8 cellular contexts compared by ENCODE assay signal in the genomic region with DNA sequence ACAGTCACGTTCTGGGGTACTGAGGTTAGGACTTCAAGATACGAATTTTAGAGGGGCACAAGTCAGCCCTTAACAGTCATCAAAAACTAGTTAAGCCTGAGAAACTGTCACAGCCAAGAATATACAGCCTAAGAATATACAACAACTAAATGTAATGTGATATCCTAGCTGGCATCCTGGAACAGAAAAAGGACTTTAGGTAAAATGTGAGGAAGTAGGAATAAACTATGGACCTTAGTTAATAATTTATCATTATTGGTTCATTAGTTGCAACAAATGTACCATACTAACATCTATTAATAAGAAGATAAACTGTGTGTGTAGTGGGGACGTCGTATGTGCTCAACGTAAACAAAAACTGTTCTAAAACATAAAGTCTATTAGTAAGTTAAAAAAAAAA. TPM values are rescaled to one million over a fixed set of nuclear protein-coding genes. Genes with fewer than 3 reads are reported as not detected.
DNase-seq lines count a peak whose midpoint lies in the region; ATAC-seq and TF ChIP-seq lines count a peak whose summit lies in the region.

No MANE protein-coding gene starts in this region.

- peaks cover 80% of the 10 kb centered on the region for H3K79me2 ChIP-seq in mammary epithelial cell (ENCODE audit: insufficient read depth, low read length)

- intact Hi-C loops in left cardiac atrium (cut with DNase I), result loop anchor here in 1 of 2 donors (10.0 kb wide), 1 partner anchor 91 kb away; a partner anchor contains a TSS
- intact Hi-C loops in mammary epithelial cell (cut with micrococcal nuclease), result no loop called here
- intact Hi-C loops in head of caudate nucleus (cut with DNase I), result loop anchor here (2.0 to 10.0 kb wide), 3 partner anchors 29 to 91 kb away; a partner anchor contains a TSS

- H3K4me1 ChIP-seq in right atrium auricular region (peaks cover 0 to 65% of the 10 kb centered on the region in 2 donors), mammary epithelial cell (ENCODE audit: insufficient read depth, low read length) (peaks cover 13% of the 10 kb centered on the region), muscle layer of colon (ENCODE audit: insufficient read depth, low read length) (peaks cover 59% of the 10 kb centered on the region)

- peak overlapping the region; percentile 88 for H3K4me2 ChIP-seq in mammary epithelial cell (ENCODE audit: insufficient read depth, low read depth, low read length)

- H2AFZ ChIP-seq in mammary epithelial cell (ENCODE audit: low read depth, low read length), result no peak overlapping the region

- no peak for ATAC-seq in left cardiac atrium

- in situ Hi-C loops in mammary epithelial cell (cut with MboI; ENCODE audit: low sequenced_read_pairs in 2 of 2), result no loop called here

- no peak for TF ChIP-seq CTCF in right atrium auricular region (IDR thresholded peaks at IDR 0.05)
- TF ChIP-seq CTCF in mammary epithelial cell (conservative IDR thresholded peaks at IDR 0.05 in 1 of 2, IDR thresholded peaks at IDR 0.05 in 1 of 2; ENCODE audit: extremely low read depth in 1 of 2, insufficient read depth in 1 of 2, low read depth in 1 of 2, low read length in 2 of 2), result no peak

- DNase-seq in right atrium auricular region (ENCODE audit: low spot score) (no peak), left cardiac atrium (no peak), mammary epithelial cell (no peak), head of caudate nucleus (no peak), NCI-H1105 treated with DMSO at 0.1 percent for 48 hours (lab: John Stamatoyannopoulos, UW) (no peak)
- no peak for DNase-seq in activated CD4-positive, CD25-positive, alpha-beta regulatory T cell treated with anti-CD3 and anti-CD28 coated beads, Interleukin-2, amount 50 U/mL, for 72 hours
- DNase-seq in activated effector memory CD4-positive, alpha-beta T cell treated with anti-CD3 and anti-CD28 coated beads, Interleukin-2, amount 50 U/mL, for 16 hours, result no peak

- H4K20me1 ChIP-seq in mammary epithelial cell (ENCODE audit: insufficient read depth, low read length), result peaks cover 7% of the 10 kb centered on the region

- H3K36me3 ChIP-seq in right atrium auricular region (no peaks in the 10 kb centered on the region), mammary epithelial cell (ENCODE audit: insufficient read depth, low read length) (no peaks in the 10 kb centered on the region), muscle layer of colon (ENCODE audit: insufficient read depth, low read length) (no peaks in the 10 kb centered on the region)

- H3K4me3 ChIP-seq in right atrium auricular region, result peak overlapping the region; percentile 73 to 78
- H3K4me3 ChIP-seq in mammary epithelial cell (replicated peaks in 1 of 3; ENCODE audit: insufficient read depth in 1 of 3, low read depth in 2 of 3, low read length in 3 of 3), result peak overlapping the region; percentile 76 to 89 (median 88)
- peak overlapping the region; percentile 85 to 91 for H3K4me3 ChIP-seq in muscle layer of colon (ENCODE audit: low read depth in 1 of 2, low read length in 2 of 2)

- no TSS peak for BruUV-seq in mammary epithelial cell (replicated peaks; lab: Mats Ljungman, UMichigan)

- H3K9ac ChIP-seq in mammary epithelial cell (ENCODE audit: insufficient read depth, low read length) (peak overlapping the region; percentile 96), muscle layer of colon (ENCODE audit: low read length) (peak overlapping the region; percentile 99)

- CTCF ChIA-PET in mammary epithelial cell (lab: Charles Lee; ENCODE audit: low non-redundant PET), result no interaction called here

- dilution Hi-C loops in mammary epithelial cell (cut with HindIII; ENCODE audit: low sequenced_read_pairs), result no loop called here

- no peaks in the 10 kb centered on the region for H3K9me3 ChIP-seq in right atrium auricular region
- H3K9me3 ChIP-seq in mammary epithelial cell (replicated peaks; ENCODE audit: insufficient read depth, low read length), result no peaks in the 10 kb centered on the region
- no peaks in the 10 kb centered on the region for H3K9me3 ChIP-seq in muscle layer of colon (ENCODE audit: low read length)

- H3K27ac ChIP-seq in right atrium auricular region (peak overlapping the region; percentile 96 to 98), mammary epithelial cell (ENCODE audit: insufficient read depth, low read depth, low read length) (peak overlapping the region; percentile 98), muscle layer of colon (ENCODE audit: low read depth, low read length) (peak overlapping the region; percentile 97)

- H3K27me3 ChIP-seq in right atrium auricular region (no peaks in the 10 kb centered on the region), mammary epithelial cell (ENCODE audit: insufficient read depth, low read length) (no peaks in the 10 kb centered on the region), muscle layer of colon (ENCODE audit: control insufficient read depth in 1 of 2, insufficient read depth in 2 of 2, low read length in 2 of 2) (no peaks in the 10 kb centered on the region)

- 33% methylated on average over 5 of the region's 5 CpGs for WGBS in mammary epithelial cell (ENCODE audit: low coverage, missing lambda C conversion rate)

RNA-seq across cellular contexts. Expression of a gene that starts 1.1 kb away (rescaled TPM):
- 10 to 100 TPM; 25.0 to 47.8 TPM for total RNA-seq in right atrium auricular region
- 10 to 100 TPM; 47.7 to 57.3 TPM for total RNA-seq in left cardiac atrium
- total RNA-seq in mammary epithelial cell, result 10 to 100 TPM; 53.5 to 69.8 TPM
- polyA plus RNA-seq in mammary epithelial cell, result 14.7 TPM
- polyA minus RNA-seq in mammary epithelial cell, result 22.8 TPM

RNA-seq across cellular contexts. Expression of a gene that starts 30.0 kb away (rescaled TPM):
- total RNA-seq in right atrium auricular region (10 to 100 TPM in 1 of 2 donors, 1 to 10 TPM in 1; 8.8 to 15.1 TPM), left cardiac atrium (10 to 100 TPM; 24.1 to 25.2 TPM), mammary epithelial cell (10 to 100 TPM in 1 of 2 donors, 1 to 10 TPM in 1; 4.3 to 12.8 TPM)
- 10.6 TPM for polyA plus RNA-seq in mammary epithelial cell
- 7.5 TPM for polyA minus RNA-seq in mammary epithelial cell
